1 cellular context compared by ENCODE assay signal in genomic region chr19:14139944-14140343, GRCh38.
TF ChIP-seq lines count a peak whose summit lies in the region.

No MANE protein-coding gene starts in this region.

TF ChIP-seq in H1, 55 proteins besides CTCF, POLR2A, EP300 and RAD21:
- TF ChIP-seq, protein P1, sequence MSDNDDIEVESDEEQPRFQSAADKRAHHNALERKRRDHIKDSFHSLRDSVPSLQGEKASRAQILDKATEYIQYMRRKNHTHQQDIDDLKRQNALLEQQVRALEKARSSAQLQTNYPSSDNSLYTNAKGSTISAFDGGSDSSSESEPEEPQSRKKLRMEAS (IDR thresholded peaks at IDR 0.05), result no peak
